Comparison of ENCODE assay signal across 17 cellular contexts in genomic region chr15:24857094-24857437, GRCh38.
DNase-seq lines count a peak whose midpoint lies in the region; ATAC-seq and TF ChIP-seq lines count a peak whose summit lies in the region.
"Had no signal": no experiment of that assay in that cellular context is flagged by ENCODE, and none has a peak within 500 bp of the region (broad histone marks: within the 10 kb centered on the region; RNA-seq: fewer than 3 reads in every experiment).

No MANE protein-coding gene starts in this region.

- intact Hi-C loops in right cardiac atrium (cut with DNase I), result no loop called here
- intact Hi-C loops in prostate gland (cut with DNase I), result no loop called here
- intact Hi-C loops in left colon (cut with DNase I, micrococcal nuclease), result no loop called here

- TF ChIP-seq CTCF in brain (conservative IDR thresholded peaks at IDR 0.05) (no peak), prostate gland (IDR thresholded peaks at IDR 0.05) (no peak), gastroesophageal sphincter (IDR thresholded peaks at IDR 0.05) (no peak)

- peak overlapping the region; percentile 66; the same call in 1 of the 2 replicates for H3K9ac ChIP-seq in HUES48 (ENCODE audit: low read depth, low read length)
- H3K9ac ChIP-seq: KMS-11 had no signal

- DNase-seq in right cardiac atrium (no peak), prostate gland (ENCODE audit: low spot score) (peak; percentile 8), left colon (no peak), LoVo (ENCODE audit: low spot score) (no peak)
- no peak for DNase-seq in effector memory CD4-positive, alpha-beta T cell
- DNase-seq: activated naive CD8-positive, alpha-beta T cell treated with anti-CD3 and anti-CD28 coated beads, Interleukin-2, amount 10 ng/mL, durations not matched to agents 7 days and 5 days; DND-41; natural killer cell; NCI-H2107; NCI-H524 had no signal

- ATAC-seq in right cardiac atrium, result no peak
- no peak for ATAC-seq in gastroesophageal sphincter
- ATAC-seq in left colon, result no peak
- ATAC-seq: natural killer cell had no signal

- peaks cover 20% of the 10 kb centered on the region for H3K4me1 ChIP-seq in HUES48 (ENCODE audit: control insufficient read depth, insufficient read depth, low read length)
- H3K4me1 ChIP-seq in right cardiac atrium (ENCODE audit: control insufficient read depth, insufficient read depth, low read length), result no peaks in the 10 kb centered on the region
- no peaks in the 10 kb centered on the region for H3K4me1 ChIP-seq in prostate gland (replicated peaks)
- no peaks in the 10 kb centered on the region for H3K4me1 ChIP-seq in gastroesophageal sphincter
- no peaks in the 10 kb centered on the region for H3K4me1 ChIP-seq in effector memory CD4-positive, alpha-beta T cell (ENCODE audit: control insufficient read depth, insufficient read depth, low read length, poor library complexity, severe bottlenecking)
- H3K4me1 ChIP-seq: breast epithelium, testis had no signal

- no peaks in the 10 kb centered on the region for H3K27me3 Mint-ChIP-seq in brain
- H3K27me3 Mint-ChIP-seq: activated naive CD8-positive, alpha-beta T cell treated with anti-CD3 and anti-CD28 coated beads, Interleukin-2, amount 10 ng/mL, durations not matched to agents 7 days and 5 days; memory B cell had no signal

- peak overlapping the region; percentile 78 to 89 (median 86) for H3K4me3 Mint-ChIP-seq in brain
- H3K4me3 Mint-ChIP-seq: activated naive CD8-positive, alpha-beta T cell treated with anti-CD3 and anti-CD28 coated beads, Interleukin-2, amount 10 ng/mL, durations not matched to agents 7 days and 5 days; memory B cell; natural killer cell had no signal

- peak overlapping the region; percentile 96 for H3K27ac ChIP-seq in HUES48 (ENCODE audit: low read depth, low read length)
- no peak overlapping the region for H3K27ac ChIP-seq in right cardiac atrium (ENCODE audit: low read length)
- no peak overlapping the region for H3K27ac ChIP-seq in prostate gland
- H3K27ac ChIP-seq in gastroesophageal sphincter, result no peak overlapping the region
- H3K27ac ChIP-seq in effector memory CD4-positive, alpha-beta T cell (ENCODE audit: insufficient read depth, low read length, poor library complexity, severe bottlenecking), result no peak overlapping the region
- H3K27ac ChIP-seq: breast epithelium, KMS-11, testis had no signal

- peaks cover 0 to 21% (median 2%) of the 10 kb centered on the region in 5 experiments for H3K9me3 Mint-ChIP-seq in brain

- H3K4me3 ChIP-seq in HUES48 (ENCODE audit: low read depth, low read length), result peak overlapping the region; percentile 52
- peak overlapping the region; percentile 26 for H3K4me3 ChIP-seq in right cardiac atrium (ENCODE audit: low read length)
- H3K4me3 ChIP-seq in prostate gland, result no peak overlapping the region
- no peak overlapping the region for H3K4me3 ChIP-seq in gastroesophageal sphincter
- H3K4me3 ChIP-seq in effector memory CD4-positive, alpha-beta T cell (ENCODE audit: insufficient read depth, low read depth, low read length, poor library complexity, severe bottlenecking), result no peak overlapping the region
- H3K4me3 ChIP-seq: breast epithelium had no signal

- no peaks in the 10 kb centered on the region for H3K36me3 Mint-ChIP-seq in brain
- H3K36me3 Mint-ChIP-seq: activated naive CD8-positive, alpha-beta T cell treated with anti-CD3 and anti-CD28 coated beads, Interleukin-2, amount 10 ng/mL, durations not matched to agents 7 days and 5 days; memory B cell; natural killer cell had no signal

- TF ChIP-seq EP300 in gastroesophageal sphincter (IDR thresholded peaks at IDR 0.05), result no peak

- TF ChIP-seq POLR2A in prostate gland (IDR thresholded peaks at IDR 0.05), result no peak
- TF ChIP-seq POLR2A in gastroesophageal sphincter (IDR thresholded peaks at IDR 0.05), result no peak

- 43% methylated on average over 4 of the region's 4 CpGs for WGBS in right cardiac atrium
- WGBS in prostate gland, result 55% methylated on average over 4 of the region's 4 CpGs
- WGBS in gastroesophageal sphincter (ENCODE audit: low coverage in 1 of 2), 2 donors, result 40 to 69% methylated on average over 3 to 4 of the region's 4 CpGs

- peaks cover 50% of the 10 kb centered on the region for H3K4me1 Mint-ChIP-seq in brain
- H3K4me1 Mint-ChIP-seq: activated naive CD8-positive, alpha-beta T cell treated with anti-CD3 and anti-CD28 coated beads, Interleukin-2, amount 10 ng/mL, durations not matched to agents 7 days and 5 days; memory B cell; natural killer cell had no signal

- H3K36me3 ChIP-seq in HUES48 (ENCODE audit: control insufficient read depth, insufficient read depth, low read length) (no peaks in the 10 kb centered on the region), prostate gland (no peaks in the 10 kb centered on the region), gastroesophageal sphincter (no peaks in the 10 kb centered on the region)
- H3K36me3 ChIP-seq in effector memory CD4-positive, alpha-beta T cell (ENCODE audit: control insufficient read depth, insufficient read depth, low read length), result no peaks in the 10 kb centered on the region
- H3K36me3 ChIP-seq: breast epithelium had no signal

- peaks cover 23% of the 10 kb centered on the region for H3K9me3 ChIP-seq in HUES48 (ENCODE audit: control insufficient read depth, insufficient read depth, low read length)
- no peaks in the 10 kb centered on the region for H3K9me3 ChIP-seq in right cardiac atrium (ENCODE audit: control insufficient read depth, low read length)
- no peaks in the 10 kb centered on the region for H3K9me3 ChIP-seq in prostate gland
- peaks cover 0 to 3% (median 0%) of the 10 kb centered on the region in 3 donors for H3K9me3 ChIP-seq in gastroesophageal sphincter
- no peaks in the 10 kb centered on the region for H3K9me3 ChIP-seq in effector memory CD4-positive, alpha-beta T cell (ENCODE audit: control insufficient read depth, low read length)
- H3K9me3 ChIP-seq: breast epithelium, testis had no signal

- H3K27ac Mint-ChIP-seq in brain, result peak overlapping the region; percentile 5 to 99 (median 88)
- H3K27ac Mint-ChIP-seq: activated naive CD8-positive, alpha-beta T cell treated with anti-CD3 and anti-CD28 coated beads, Interleukin-2, amount 10 ng/mL, durations not matched to agents 7 days and 5 days; memory B cell; natural killer cell had no signal

- no peaks in the 10 kb centered on the region for H3K27me3 ChIP-seq in HUES48 (ENCODE audit: control insufficient read depth, insufficient read depth, low read length)
- H3K27me3 ChIP-seq in right cardiac atrium (ENCODE audit: control insufficient read depth, insufficient read depth), result no peaks in the 10 kb centered on the region
- H3K27me3 ChIP-seq in prostate gland (replicated peaks; ENCODE audit: insufficient read depth), result no peaks in the 10 kb centered on the region
- H3K27me3 ChIP-seq in gastroesophageal sphincter, result peaks cover 21% of the 10 kb centered on the region
- H3K27me3 ChIP-seq in effector memory CD4-positive, alpha-beta T cell (replicated peaks; ENCODE audit: control insufficient read depth, insufficient read depth, low read length, poor library complexity, severe bottlenecking), result no peaks in the 10 kb centered on the region
- H3K27me3 ChIP-seq: testis had no signal

Comparison
In these comparisons a context has a peak if more than half of its experiments do, and no peak if none do; other contexts are left out.
1. H3K4me3 ChIP-seq: peak in HUES48 (single experiment) and right cardiac atrium (single experiment); none in prostate gland (0 of 2), gastroesophageal sphincter (0 of 2) and effector memory CD4-positive, alpha-beta T cell (single experiment).